Comparison of ENCODE assay signal across 16 cellular contexts in genomic region chr20:672975-673604, GRCh38. TPM values are rescaled to one million over a fixed set of nuclear protein-coding genes. Genes with fewer than 3 reads are reported as not detected.
A peak's percentile ranks its signal among the peaks of the same experiment; 100 is the strongest.
DNase-seq lines count a peak whose midpoint lies in the region; ATAC-seq and TF ChIP-seq lines count a peak whose summit lies in the region.
"Had no signal": no experiment of that assay in that cellular context is flagged by ENCODE, and none has a peak within 500 bp of the region (broad histone marks: within the 10 kb centered on the region; RNA-seq: fewer than 3 reads in every experiment).

No MANE protein-coding gene starts in this region.

- peaks cover 73% of the 10 kb centered on the region for H3K27me3 Mint-ChIP-seq in mesothelial cell of epicardium (ENCODE audit: low read depth)
- peaks cover 62% of the 10 kb centered on the region for H3K27me3 Mint-ChIP-seq in activated CD8-positive, alpha-beta memory T cell treated with anti-CD3 and anti-CD28 coated beads, Interleukin-2, amount 10 ng/mL, durations not matched to agents 7 days and 5 days

- H3K27ac Mint-ChIP-seq in mesothelial cell of epicardium: no peak overlapping the region
- no peak overlapping the region for H3K27ac Mint-ChIP-seq in activated CD8-positive, alpha-beta memory T cell treated with anti-CD3 and anti-CD28 coated beads, Interleukin-2, amount 10 ng/mL, durations not matched to agents 7 days and 5 days
- H3K27ac Mint-ChIP-seq: T-helper 1 cell treated with Interleukin-12 subunit alpha and Interleukin-12 subunit beta and Interleukin-4 antibody, amounts not matched to agents 30 μg/mL and 1 μg/mL, for 36 hours had no signal

- no peak overlapping the region for H3K4me3 Mint-ChIP-seq in mesothelial cell of epicardium
- no peak overlapping the region for H3K4me3 Mint-ChIP-seq in activated CD8-positive, alpha-beta memory T cell treated with anti-CD3 and anti-CD28 coated beads, Interleukin-2, amount 10 ng/mL, durations not matched to agents 7 days and 5 days
- H3K4me3 Mint-ChIP-seq: T-helper 1 cell treated with Interleukin-12 subunit alpha and Interleukin-12 subunit beta and Interleukin-4 antibody, amounts not matched to agents 30 μg/mL and 1 μg/mL, for 36 hours had no signal

- H3K36me3 Mint-ChIP-seq in mesothelial cell of epicardium: no peaks in the 10 kb centered on the region
- H3K36me3 Mint-ChIP-seq in activated CD8-positive, alpha-beta memory T cell treated with anti-CD3 and anti-CD28 coated beads, Interleukin-2, amount 10 ng/mL, durations not matched to agents 7 days and 5 days: peaks cover 2% of the 10 kb centered on the region

- no peak for ATAC-seq in activated CD8-positive, alpha-beta memory T cell treated with anti-CD3 and anti-CD28 coated beads, Interleukin-2, amount 10 ng/mL, durations not matched to agents 7 days and 5 days
- no peak for ATAC-seq in HG02885 (IDR thresholded peaks at IDR 0.05; ENCODE audit: poor library complexity, unreplicated experiment)

- CTCF ChIA-PET in activated CD8-positive, alpha-beta memory T cell treated with anti-CD3 and anti-CD28 coated beads, Interleukin-2, amount 10 ng/mL, durations not matched to agents 7 days and 5 days (lab: Charles Lee): no interaction called here

- H3K27ac ChIP-seq in angular gyrus (ENCODE audit: low read depth, low read length): peak overlapping the region; percentile 45
- H3K27ac ChIP-seq: cardiac muscle cell, stomach had no signal

- H3K4me1 Mint-ChIP-seq in mesothelial cell of epicardium: peaks cover 15% of the 10 kb centered on the region
- peaks cover 7% of the 10 kb centered on the region for H3K4me1 Mint-ChIP-seq in activated CD8-positive, alpha-beta memory T cell treated with anti-CD3 and anti-CD28 coated beads, Interleukin-2, amount 10 ng/mL, durations not matched to agents 7 days and 5 days

- no peaks in the 10 kb centered on the region for H3K9me3 Mint-ChIP-seq in mesothelial cell of epicardium
- H3K9me3 Mint-ChIP-seq in activated CD8-positive, alpha-beta memory T cell treated with anti-CD3 and anti-CD28 coated beads, Interleukin-2, amount 10 ng/mL, durations not matched to agents 7 days and 5 days (ENCODE audit: low read depth): no peaks in the 10 kb centered on the region
- H3K9me3 Mint-ChIP-seq: T-helper 1 cell treated with Interleukin-12 subunit alpha and Interleukin-12 subunit beta and Interleukin-4 antibody, amounts not matched to agents 30 μg/mL and 1 μg/mL, for 36 hours had no signal

- DNase-seq in DMS53 (lab: John Stamatoyannopoulos, UW) (peak; percentile 67), HuH-7 (ENCODE audit: low spot score) (peak; percentile 70), mesothelial cell of epicardium (ENCODE audit: low spot score in 2 of 2, unreplicated experiment in 2 of 2) (no peak), GF-D8 (lab: John Stamatoyannopoulos, UW) (no peak)
- DNase-seq in stimulated activated CD4-positive, alpha-beta T cell treated with anti-CD3 and anti-CD28 coated beads, Interleukin-12 subunit alpha, Interleukin-12 subunit beta, amount 100 ng/mL, for 4 hours: no peak
- no peak for DNase-seq in activated CD8-positive, alpha-beta memory T cell treated with anti-CD3 and anti-CD28 coated beads, Interleukin-2, amount 10 ng/mL, durations not matched to agents 7 days and 5 days
- DNase-seq: activated CD8-positive, alpha-beta memory T cell treated with anti-CD3 and anti-CD28 coated beads, Interleukin-2, amount 50 U/mL, for 48 hours; stomach had no signal

- peak; percentile 23 for TF ChIP-seq CTCF in mesothelial cell of epicardium (IDR thresholded peaks at IDR 0.05; ENCODE audit: unreplicated experiment)

RNA-seq across cellular contexts. Expression of gene SCRT2, which starts 2.5 kb away (rescaled TPM):
- total RNA-seq in mesothelial cell of epicardium: not detected in 3 replicates
- total RNA-seq in activated CD8-positive, alpha-beta memory T cell treated with anti-CD3 and anti-CD28 coated beads, Interleukin-2, amount 10 ng/mL, durations not matched to agents 7 days and 5 days: not detected
- total RNA-seq: cardiac muscle cell, Daoy, glomerular endothelial cell, HT1080, mucosa of gallbladder, stomach had no signal

RNA-seq across cellular contexts. Expression of gene SRXN1, which starts 20.1 kb away (rescaled TPM):
- 13.3 to 13.6 TPM (median 13.5 TPM) in 3 replicates for total RNA-seq in mesothelial cell of epicardium
- total RNA-seq in activated CD8-positive, alpha-beta memory T cell treated with anti-CD3 and anti-CD28 coated beads, Interleukin-2, amount 10 ng/mL, durations not matched to agents 7 days and 5 days: 10 to 100 TPM; 17.7 to 20.0 TPM

Comparison
In these comparisons a context has a peak if more than half of its experiments do, and no peak if none do; other contexts are left out.
1. DNase-seq: peak in DMS53 (single experiment) and HuH-7 (single experiment); none in mesothelial cell of epicardium (0 of 2), stimulated activated CD4-positive, alpha-beta T cell treated with anti-CD3 and anti-CD28 coated beads, Interleukin-12 subunit alpha, Interleukin-12 subunit beta, amount 100 ng/mL, for 4 hours (single experiment), GF-D8 (single experiment) and activated CD8-positive, alpha-beta memory T cell treated with anti-CD3 and anti-CD28 coated beads, Interleukin-2, amount 10 ng/mL, durations not matched to agents 7 days and 5 days (single experiment).